Comparison of ENCODE assay signal across 15 cellular contexts in the genomic region with DNA sequence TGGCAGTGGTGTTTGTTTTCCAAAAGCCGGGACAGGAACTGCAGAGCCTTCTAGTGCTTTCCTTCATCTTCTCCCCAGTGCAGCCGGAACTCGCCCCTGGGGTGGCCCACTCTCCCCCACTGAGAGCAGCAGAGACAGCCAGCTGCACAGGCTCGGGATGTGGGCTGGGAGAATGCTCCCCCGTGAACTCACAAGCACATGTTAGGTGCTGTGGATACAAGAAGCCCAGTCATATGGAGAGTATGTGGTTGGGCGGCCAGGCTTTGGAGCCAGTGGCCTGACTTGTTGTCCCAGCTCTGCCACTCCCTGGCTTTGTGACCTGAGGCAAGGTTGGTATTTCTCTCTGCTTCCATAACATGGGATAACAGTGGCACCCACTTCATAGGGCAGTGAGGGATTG. TPM values are rescaled to one million over a fixed set of nuclear protein-coding genes. Genes with fewer than 3 reads are reported as not detected.
A peak's percentile ranks its signal among the peaks of the same experiment; 100 is the strongest.
DNase-seq lines count a peak whose midpoint lies in the region; ATAC-seq and TF ChIP-seq lines count a peak whose summit lies in the region.
"Had no signal": no experiment of that assay in that cellular context is flagged by ENCODE, and none has a peak within 500 bp of the region (broad histone marks: within the 10 kb centered on the region; RNA-seq: fewer than 3 reads in every experiment).

No MANE protein-coding gene starts in this region.

- ATAC-seq in esophagus mucosa (peak; percentile 85), GM21526 (IDR thresholded peaks at IDR 0.05; ENCODE audit: low FRiP score, unreplicated experiment) (no peak), GM21717 (IDR thresholded peaks at IDR 0.05; ENCODE audit: unreplicated experiment) (no peak)
- ATAC-seq: activated CD8-positive, alpha-beta T cell treated with anti-CD3 and anti-CD28 coated beads, Interleukin-2, amount 10 ng/mL, durations not matched to agents 7 days and 5 days had no signal

- H3K4me3 Mint-ChIP-seq in osteocyte (ENCODE audit: unreplicated experiment), result no peak overlapping the region
- H3K4me3 Mint-ChIP-seq: activated CD8-positive, alpha-beta T cell treated with anti-CD3 and anti-CD28 coated beads, Interleukin-2, amount 10 ng/mL, durations not matched to agents 7 days and 5 days; B cell had no signal

- H3K27me3 Mint-ChIP-seq in osteocyte (ENCODE audit: unreplicated experiment), result peaks cover 10% of the 10 kb centered on the region

- TF ChIP-seq CTCF in osteocyte (IDR thresholded peaks at IDR 0.05) (no peak), foreskin fibroblast (IDR thresholded peaks at IDR 0.05; ENCODE audit: low read depth, low read length) (no peak)

- H3K36me3 Mint-ChIP-seq in osteocyte (ENCODE audit: unreplicated experiment), result no peaks in the 10 kb centered on the region

- peak overlapping the region; percentile 83 for H3K27ac Mint-ChIP-seq in osteocyte (ENCODE audit: unreplicated experiment)
- H3K27ac Mint-ChIP-seq: activated CD8-positive, alpha-beta T cell treated with anti-CD3 and anti-CD28 coated beads, Interleukin-2, amount 10 ng/mL, durations not matched to agents 7 days and 5 days; B cell had no signal

- H3K4me1 Mint-ChIP-seq in osteocyte (ENCODE audit: unreplicated experiment), result peaks cover 40% of the 10 kb centered on the region

- peak; percentile 43 for DNase-seq in EH (ENCODE audit: low read depth)
- peak; percentile 12 for DNase-seq in amniotic epithelial cell (ENCODE audit: low read depth)
- DNase-seq in osteocyte (ENCODE audit: extremely low spot score, unreplicated experiment), result no peak
- no peak for DNase-seq in foreskin fibroblast
- no peak for DNase-seq in NCI-H1694 treated with DMSO at 0.1 percent for 48 hours (lab: John Stamatoyannopoulos, UW)
- DNase-seq: activated CD8-positive, alpha-beta T cell treated with anti-CD3 and anti-CD28 coated beads, Interleukin-2, amount 10 ng/mL, durations not matched to agents 7 days and 5 days; activated effector memory CD4-positive, alpha-beta T cell treated with Interleukin-2 at 50 U/mL for 16 hours; DMS153; NCI-H1930; stimulated activated CD4-positive, alpha-beta T cell treated with anti-CD3 and anti-CD28 coated beads, Interleukin-2, amount 100 ng/mL, for 24 hours had no signal

- no peak overlapping the region for H3K4me3 ChIP-seq in foreskin fibroblast (ENCODE audit: low read depth in 1 of 2, low read length in 2 of 2)
- H3K4me3 ChIP-seq: ascending aorta had no signal

- no peaks in the 10 kb centered on the region for H3K9me3 Mint-ChIP-seq in osteocyte (ENCODE audit: unreplicated experiment)

RNA-seq across cellular contexts. Expression of gene KIAA0232, which starts 9.4 kb away (rescaled TPM):
- total RNA-seq in esophagus mucosa (20.9 TPM), osteocyte (27.1 and 30.9 TPM in 2 replicates)

RNA-seq across cellular contexts. Expression of gene BLOC1S4, which starts 57.1 kb away (rescaled TPM):
- total RNA-seq in esophagus mucosa (9.8 TPM), osteocyte (14.9 and 16.1 TPM in 2 replicates)

Comparison
In these comparisons a context has a peak if more than half of its experiments do, and no peak if none do; other contexts are left out.
1. DNase-seq: peak in EH (single experiment) and amniotic epithelial cell (single experiment); none in osteocyte (single experiment), foreskin fibroblast (0 of 2) and NCI-H1694 treated with DMSO at 0.1 percent for 48 hours (single experiment).